ENCODE assay signal across 26 cellular contexts in genomic region chr5:154470172-154470571, GRCh38. TPM values are rescaled to one million over a fixed set of nuclear protein-coding genes. Genes with fewer than 3 reads are reported as not detected.
DNase-seq lines count a peak whose midpoint lies in the region; TF ChIP-seq lines count a peak whose summit lies in the region.
"Had no signal": no experiment of that assay in that cellular context is flagged by ENCODE, and none has a peak within 500 bp of the region (broad histone marks: within the 10 kb centered on the region; RNA-seq: fewer than 3 reads in every experiment).

No MANE protein-coding gene starts in this region.

- no peaks in the 10 kb centered on the region for H3K9me2 ChIP-seq in hepatocyte (replicated peaks; ENCODE audit: insufficient read depth)

- TF ChIP-seq EP300 in tibial nerve (IDR thresholded peaks at IDR 0.05), result no peak

- no peaks in the 10 kb centered on the region for H4K20me1 ChIP-seq in KMS-11 (ENCODE audit: insufficient read depth)
- H4K20me1 ChIP-seq in hepatocyte (ENCODE audit: insufficient read depth, poor library complexity, severe bottlenecking), result peaks cover 3% of the 10 kb centered on the region

- no peaks in the 10 kb centered on the region for H3K36me3 ChIP-seq in KMS-11 (ENCODE audit: insufficient read depth)
- H3K36me3 ChIP-seq in SK-N-MC (ENCODE audit: insufficient read depth, low read length), result no peaks in the 10 kb centered on the region
- H3K36me3 ChIP-seq in hepatocyte (replicated peaks; ENCODE audit: insufficient read depth, low read depth), result no peaks in the 10 kb centered on the region
- H3K36me3 ChIP-seq in rectal smooth muscle tissue (ENCODE audit: control insufficient read depth, insufficient read depth, low read length), result peaks cover 2% of the 10 kb centered on the region
- no peaks in the 10 kb centered on the region for H3K36me3 ChIP-seq in tibial nerve

- no peak overlapping the region for H3K4me3 Mint-ChIP-seq in activated CD4-positive, alpha-beta memory T cell treated with anti-CD3 and anti-CD28 coated beads for 36 hours
- H3K4me3 Mint-ChIP-seq in CD14-positive monocyte, result peak overlapping the region in 1 of 2 donors; percentile 80

- H3K9me3 Mint-ChIP-seq in activated CD4-positive, alpha-beta memory T cell treated with anti-CD3 and anti-CD28 coated beads for 36 hours, result no peaks in the 10 kb centered on the region
- H3K9me3 Mint-ChIP-seq in CD14-positive monocyte, result peaks cover 0 to 12% (median 5%) of the 10 kb centered on the region in 7 donors
- H3K9me3 Mint-ChIP-seq: CD8-positive, alpha-beta T cell had no signal

- CTCF ChIA-PET in activated CD4-positive, alpha-beta memory T cell treated with anti-CD3 and anti-CD28 coated beads for 36 hours (lab: Charles Lee), result interaction anchor here (6.6 kb wide), 1 partner anchor 139 kb away, joined by 89 read pairs; no protein-coding TSS in a partner anchor

- no peaks in the 10 kb centered on the region for H3K27me3 ChIP-seq in KMS-11 (ENCODE audit: insufficient read depth, low read depth)
- peaks cover 51% of the 10 kb centered on the region for H3K27me3 ChIP-seq in hepatocyte
- H3K27me3 ChIP-seq in rectal smooth muscle tissue (ENCODE audit: control insufficient read depth, insufficient read depth, low read length), result peaks cover 23% of the 10 kb centered on the region
- H3K27me3 ChIP-seq in tibial nerve, result peaks cover 13 to 67% of the 10 kb centered on the region in 2 donors

- H3K4me1 ChIP-seq in KMS-11 (ENCODE audit: low read depth, poor library complexity, severe bottlenecking) (peaks cover 16% of the 10 kb centered on the region), hepatocyte (ENCODE audit: insufficient read depth) (peaks cover 9% of the 10 kb centered on the region), rectal smooth muscle tissue (ENCODE audit: control insufficient read depth, insufficient read depth, low read length) (peaks cover 25% of the 10 kb centered on the region), tibial nerve (peaks cover 0 to 33% (median 9%) of the 10 kb centered on the region in 4 donors)

- no peak for DNase-seq in SK-N-MC (ENCODE audit: low read depth, low spot score)
- no peak for DNase-seq in hepatocyte (ENCODE audit: low spot score)
- DNase-seq in DMS 273 treated with DMSO at 0.1 percent for 48 hours (lab: John Stamatoyannopoulos, UW), result no peak
- no peak for DNase-seq in activated CD4-positive, alpha-beta memory T cell treated with anti-CD3 and anti-CD28 coated beads for 36 hours
- DNase-seq in CD14-positive monocyte (ENCODE audit: low spot score), result no peak
- DNase-seq in tibial nerve (ENCODE audit: low spot score in 2 of 2), result no peak
- DNase-seq: C1 segment of cervical spinal cord; Caco-2; CD8-positive, alpha-beta T cell; DMS79; EL; GDM1; GOT3; HCEC 1CT; KBM-7; MG63; NCI-H2029 treated with DMSO at 0.1 percent for 48 hours; NCI-H526 treated with DMSO at 0.1 percent for 48 hours; SHP77 treated with DMSO at 0.1 percent for 48 hours had no signal

- H3K4me2 ChIP-seq in KMS-11 (no peak overlapping the region; the same call in 1 of the 2 replicates), hepatocyte (peak overlapping the region; percentile 59)

- intact Hi-C loops in activated CD4-positive, alpha-beta memory T cell treated with anti-CD3 and anti-CD28 coated beads for 36 hours (cut with micrococcal nuclease), result no loop called here
- intact Hi-C loops in CD14-positive monocyte (cut with micrococcal nuclease), result no loop called here

- H3K79me2 ChIP-seq in KMS-11 (ENCODE audit: insufficient read depth, low read depth) (no peaks in the 10 kb centered on the region), hepatocyte (peaks cover 4% of the 10 kb centered on the region)

- no peak overlapping the region for H3K4me3 ChIP-seq in KMS-11 (IDR thresholded peaks at IDR 0.05; ENCODE audit: insufficient read depth, low read depth, low read length)
- H3K4me3 ChIP-seq in SK-N-MC, result no peak overlapping the region
- H3K4me3 ChIP-seq in hepatocyte, result no peak overlapping the region
- no peak overlapping the region for H3K4me3 ChIP-seq in rectal smooth muscle tissue (ENCODE audit: low read length)
- no peak overlapping the region for H3K4me3 ChIP-seq in tibial nerve
- H3K4me3 ChIP-seq: MG63 had no signal

- H3K27ac ChIP-seq in KMS-11, result no peak overlapping the region
- peak overlapping the region; percentile 62; the same call in 1 of the 2 replicates for H3K27ac ChIP-seq in SK-N-MC
- peak overlapping the region; percentile 17 for H3K27ac ChIP-seq in hepatocyte
- peak overlapping the region; percentile 80 for H3K27ac ChIP-seq in rectal smooth muscle tissue (ENCODE audit: low read depth, low read length)
- H3K27ac ChIP-seq in tibial nerve, result no peak overlapping the region
- H3K27ac ChIP-seq: RWPE1 had no signal

- no peaks in the 10 kb centered on the region for H3K9me3 ChIP-seq in SK-N-MC (ENCODE audit: low read depth, low read length)
- H3K9me3 ChIP-seq in hepatocyte (ENCODE audit: low read depth), result no peaks in the 10 kb centered on the region
- no peaks in the 10 kb centered on the region for H3K9me3 ChIP-seq in tibial nerve
- H3K9me3 ChIP-seq: Caco-2, MG63 had no signal

- H3K27me3 Mint-ChIP-seq in activated CD4-positive, alpha-beta memory T cell treated with anti-CD3 and anti-CD28 coated beads for 36 hours, result peaks cover 54% of the 10 kb centered on the region
- peaks cover 61 to 75% (median 73%) of the 10 kb centered on the region in 3 donors for H3K27me3 Mint-ChIP-seq in CD14-positive monocyte (ENCODE audit: low read depth in 3 of 3)

- no peak for TF ChIP-seq POLR2A in tibial nerve (IDR thresholded peaks at IDR 0.05)

- H3K9ac ChIP-seq in KMS-11 (no peak overlapping the region), SK-N-MC (ENCODE audit: insufficient read length) (no peak overlapping the region), rectal smooth muscle tissue (ENCODE audit: low read length) (no peak overlapping the region)

- POLR2A ChIA-PET in activated CD4-positive, alpha-beta memory T cell treated with anti-CD3 and anti-CD28 coated beads for 36 hours (lab: Charles Lee), result no interaction called here

- H2AFZ ChIP-seq in KMS-11 (ENCODE audit: low read depth), result peak overlapping the region; percentile 49; the same call in 1 of the 2 replicates
- no peak overlapping the region for H2AFZ ChIP-seq in hepatocyte

- H3K4me1 Mint-ChIP-seq in activated CD4-positive, alpha-beta memory T cell treated with anti-CD3 and anti-CD28 coated beads for 36 hours (ENCODE audit: low read depth), result peaks cover 27% of the 10 kb centered on the region
- H3K4me1 Mint-ChIP-seq in CD14-positive monocyte, result peaks cover 34% of the 10 kb centered on the region

- no peaks in the 10 kb centered on the region for H3K36me3 Mint-ChIP-seq in activated CD4-positive, alpha-beta memory T cell treated with anti-CD3 and anti-CD28 coated beads for 36 hours
- H3K36me3 Mint-ChIP-seq in CD14-positive monocyte, result peaks cover 0 to 6% of the 10 kb centered on the region in 2 donors
- H3K36me3 Mint-ChIP-seq: CD8-positive, alpha-beta T cell had no signal

- H3K27ac Mint-ChIP-seq in activated CD4-positive, alpha-beta memory T cell treated with anti-CD3 and anti-CD28 coated beads for 36 hours, result no peak overlapping the region
- no peak overlapping the region for H3K27ac Mint-ChIP-seq in CD14-positive monocyte
- H3K27ac Mint-ChIP-seq: CD8-positive, alpha-beta T cell had no signal

- TF ChIP-seq CTCF in KMS-11 (conservative IDR thresholded peaks at IDR 0.05; ENCODE audit: low read depth, low read length) (no peak), hepatocyte (IDR thresholded peaks at IDR 0.05; ENCODE audit: poor library complexity) (no peak), CD14-positive monocyte (IDR thresholded peaks at IDR 0.05) (no peak), tibial nerve (IDR thresholded peaks at IDR 0.05) (no peak)

- 36% methylated on average over 2 of the region's 2 CpGs for WGBS in hepatocyte (ENCODE audit: low lambda C conversion rate, missing lambda C conversion rate)
- WGBS in tibial nerve, 2 donors, result 51 to 71% methylated on average over 2 of the region's 2 CpGs

RNA-seq across cellular contexts. Expression of gene HAND1, which starts 7.9 kb away (rescaled TPM):
- 35.6 and 39.2 TPM in 2 replicates for total RNA-seq in hepatocyte
- 118 and 168 TPM in 2 replicates for polyA plus RNA-seq in hepatocyte
- total RNA-seq in activated CD4-positive, alpha-beta memory T cell treated with anti-CD3 and anti-CD28 coated beads for 36 hours, result not detected
- not detected for polyA plus RNA-seq in CD14-positive monocyte
- total RNA-seq in tibial nerve, result not detected
- total RNA-seq: A673; CD8-positive, alpha-beta T cell; HepG2; HT1080; NCI-H460 had no signal
- polyA plus RNA-seq: HepG2 had no signal

RNA-seq across cellular contexts. Expression of gene SAP30L, which starts 24.4 kb away (rescaled TPM):
- total RNA-seq in hepatocyte, result 21.6 and 43.7 TPM in 2 replicates
- 39.4 and 45.6 TPM in 2 replicates for polyA plus RNA-seq in hepatocyte
- 10 to 100 TPM; 32.0 to 34.2 TPM for total RNA-seq in activated CD4-positive, alpha-beta memory T cell treated with anti-CD3 and anti-CD28 coated beads for 36 hours
- polyA plus RNA-seq in CD14-positive monocyte, result 10 to 100 TPM; 21.1 to 36.1 TPM
- total RNA-seq in tibial nerve, result 10 to 100 TPM; 30.0 to 60.5 (median 38.6) TPM

Comparison
In these comparisons a context has a peak if more than half of its experiments do, and no peak if none do; other contexts are left out.
1. H3K27ac ChIP-seq: peak in SK-N-MC (single experiment), hepatocyte (single experiment) and rectal smooth muscle tissue (single experiment); none in KMS-11 (single experiment) and tibial nerve (0 of 4).
2. RNA of gene HAND1, which starts 7.9 kb away (total RNA-seq): 35.6 to 39.2 TPM in hepatocyte; not detected in activated CD4-positive, alpha-beta memory T cell treated with anti-CD3 and anti-CD28 coated beads for 36 hours and not detected in tibial nerve; every median in the first group is over 10 times any median in the second.